29 cellular contexts compared by ENCODE assay signal in the genomic region with DNA sequence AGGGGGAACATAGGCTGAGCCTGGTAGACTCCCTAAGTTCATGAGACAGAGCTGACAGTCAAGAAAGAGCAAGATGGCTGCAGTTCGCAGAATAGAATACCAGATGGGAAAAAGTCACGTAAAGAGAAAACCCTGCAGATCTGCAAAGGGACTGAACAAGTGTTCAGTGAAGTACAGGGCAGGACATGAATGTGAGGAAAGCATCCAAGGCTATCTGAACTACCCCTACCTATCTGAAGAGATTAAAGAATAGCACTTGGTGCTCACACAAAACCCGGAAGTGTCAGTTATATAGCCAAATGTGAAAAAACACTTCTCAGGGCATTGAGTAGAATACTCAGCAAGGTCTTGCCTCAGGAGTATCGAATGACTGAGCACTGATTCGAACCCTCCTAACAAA.
"Had no signal": no experiment of that assay in that cellular context is flagged by ENCODE, and none has a peak within 500 bp of the region (broad histone marks: within the 10 kb centered on the region; RNA-seq: fewer than 3 reads in every experiment).

No MANE protein-coding gene starts in this region.

- H3K4me1 Mint-ChIP-seq: nephron, neural progenitor cell had no signal

- DNase-seq: dermis blood vessel endothelial cell; effector memory CD4-positive, alpha-beta T cell; erythroblast; esophagus squamous epithelium; foreskin melanocyte; glutamatergic neuron; hypothalamus; immature natural killer cell; islet precursor cell; kidney glomerular epithelial cell; left colon; mesendoderm; midbrain; naive thymus-derived CD4-positive, alpha-beta T cell; sigmoid colon; stimulated activated CD4-positive, alpha-beta T cell treated with anti-CD3 and anti-CD28 coated beads, Interleukin-2, amount 100 ng/mL, for 24 hours; stimulated activated CD4-positive, alpha-beta T cell treated with anti-CD3 and anti-CD28 coated beads, Interleukin-4, amount 100 ng/mL, for 24 hours; stimulated activated naive CD8-positive, alpha-beta T cell treated with anti-CD3 and anti-CD28 coated beads, Interleukin-15, Interleukin-2, amounts not matched to agents 100 U/mL and 50 U/mL, for 24 hours; substantia nigra; testis; tibial artery had no signal

- H2AFZ ChIP-seq: neural progenitor cell, parathyroid adenoma had no signal

- H3K4me3 Mint-ChIP-seq: immature natural killer cell; naive thymus-derived CD4-positive, alpha-beta T cell; nephron; neural progenitor cell; stimulated activated effector memory CD8-positive, alpha-beta T cell treated with anti-CD3 and anti-CD28 coated beads, Interleukin-12 subunit alpha, Interleukin-12 subunit beta, amount 100 ng/mL, for 72 hours; type B pancreatic cell had no signal

- H3K27ac ChIP-seq: coronary artery, esophagus squamous epithelium, neural progenitor cell, parathyroid adenoma, sigmoid colon, tibial artery had no signal

- H3K9me3 ChIP-seq: sigmoid colon, testis, tibial artery had no signal

- H3K27me3 Mint-ChIP-seq: naive thymus-derived CD4-positive, alpha-beta T cell; progenitor cell of endocrine pancreas; type B pancreatic cell had no signal

- H3K9ac ChIP-seq: neural progenitor cell, parathyroid adenoma had no signal

- H3K4me3 ChIP-seq: coronary artery, esophagus squamous epithelium, lung, neural progenitor cell, sigmoid colon, testis, tibial artery had no signal

- H3K27me3 ChIP-seq: esophagus squamous epithelium, neural progenitor cell, sigmoid colon, testis, tibial artery had no signal

- H3K4me2 ChIP-seq: neural progenitor cell had no signal

- H3K9me3 Mint-ChIP-seq: immature natural killer cell; naive thymus-derived CD4-positive, alpha-beta T cell; neural progenitor cell; stimulated activated effector memory CD8-positive, alpha-beta T cell treated with anti-CD3 and anti-CD28 coated beads, Interleukin-12 subunit alpha, Interleukin-12 subunit beta, amount 100 ng/mL, for 72 hours; type B pancreatic cell had no signal

- ATAC-seq: left colon; naive thymus-derived CD4-positive, alpha-beta T cell; stimulated activated effector memory CD8-positive, alpha-beta T cell treated with anti-CD3 and anti-CD28 coated beads, Interleukin-12 subunit alpha, Interleukin-12 subunit beta, amount 100 ng/mL, for 72 hours; stimulated activated naive CD8-positive, alpha-beta T cell treated with anti-CD3 and anti-CD28 coated beads, Interleukin-15, Interleukin-2, amounts not matched to agents 100 U/mL and 50 U/mL, for 24 hours had no signal

- H3K4me1 ChIP-seq: esophagus squamous epithelium, neural progenitor cell, parathyroid adenoma, sigmoid colon, testis, tibial artery had no signal

- H3K27ac Mint-ChIP-seq: naive thymus-derived CD4-positive, alpha-beta T cell; nephron; neural progenitor cell; progenitor cell of endocrine pancreas; stimulated activated effector memory CD8-positive, alpha-beta T cell treated with anti-CD3 and anti-CD28 coated beads, Interleukin-12 subunit alpha, Interleukin-12 subunit beta, amount 100 ng/mL, for 72 hours; type B pancreatic cell had no signal
